ENCODE assay signal across 8 cellular contexts in genomic region chr2:215436705-215437570, GRCh38. TPM values are rescaled to one million over a fixed set of nuclear protein-coding genes. Genes with fewer than 3 reads are reported as not detected.
DNase-seq lines count a peak whose midpoint lies in the region; FAIRE-seq and TF ChIP-seq lines count a peak whose summit lies in the region.

No MANE protein-coding gene starts in this region.

- no peaks in the 10 kb centered on the region for H3K9me3 ChIP-seq in endothelial cell of umbilical vein (replicated peaks; ENCODE audit: control insufficient read depth, insufficient read depth, low read length)

- H3K4me3 ChIP-seq in AG09309 (ENCODE audit: control insufficient read depth, low read depth, low read length) (peak overlapping the region; percentile 44), endothelial cell of umbilical vein (replicated peaks in 1 of 3; ENCODE audit: insufficient read depth in 1 of 3, low read depth in 1 of 3, low read length in 3 of 3) (peak overlapping the region; percentile 61 to 92 (median 65))

- peaks cover 10 to 12% of the 10 kb centered on the region in 2 experiments for H3K36me3 ChIP-seq in endothelial cell of umbilical vein (ENCODE audit: control insufficient read depth in 2 of 2, extremely low read depth in 1 of 2, insufficient read depth in 2 of 2, low read length in 2 of 2)

- TSS peak; percentile 82 for BruUV-seq in endothelial cell of umbilical vein (replicated peaks; lab: Mats Ljungman, UMichigan)

- peak overlapping the region; percentile 28 for H2AFZ ChIP-seq in endothelial cell of umbilical vein (ENCODE audit: low read depth, low read length)

- H3K9me1 ChIP-seq in endothelial cell of umbilical vein (replicated peaks; ENCODE audit: control insufficient read depth, extremely low read depth, insufficient read depth, low read length): no peaks in the 10 kb centered on the region

- H3K4me2 ChIP-seq in endothelial cell of umbilical vein (ENCODE audit: insufficient read depth, low read length): peak overlapping the region; percentile 79

- POLR2A ChIA-PET in RWPE1 (lab: Yijun Ruan, JAX; ENCODE audit: low non-redundant PET) (no interaction called here), endothelial cell of umbilical vein (lab: Charles Lee) (interaction anchor here (0.6 to 1.1 kb wide), 4 partner anchors 14 to 476 kb away, joined by 3 to 8 read pairs (median 4); no protein-coding TSS in a partner anchor)

- peaks cover 15% of the 10 kb centered on the region for H3K27me3 Mint-ChIP-seq in nephron (ENCODE audit: low read depth)

- H3K9ac ChIP-seq in endothelial cell of umbilical vein (replicated peaks; ENCODE audit: extremely low read depth, insufficient read depth, low read length): peak overlapping the region; percentile 100

- H3K4me3 Mint-ChIP-seq in nephron: peak overlapping the region; percentile 83 to 96 (median 91)

- DNase-seq in AG09309 (ENCODE audit: low read depth): no peak
- DNase-seq in GM20000 (ENCODE audit: low spot score): peak; percentile 58
- DNase-seq in RWPE1 (ENCODE audit: low spot score): no peak
- DNase-seq in endothelial cell of umbilical vein (ENCODE audit: low read depth, low spot score): peak; percentile 78
- no peak for DNase-seq in DMS114 treated with DMSO at 0.1 percent for 48 hours (lab: John Stamatoyannopoulos, UW; ENCODE audit: unreplicated experiment)
- DNase-seq in HCEC 1CT: no peak
- DNase-seq in SIG-M5 (lab: John Stamatoyannopoulos, UW): no peak

- intact Hi-C loops in endothelial cell of umbilical vein (cut with micrococcal nuclease): loop anchor here (1.0 kb wide), 11 partner anchors 91 to 483 kb away; no protein-coding TSS in a partner anchor

- H3K4me1 Mint-ChIP-seq in nephron: peaks cover 33% of the 10 kb centered on the region

- peaks cover 2% of the 10 kb centered on the region for H4K20me1 ChIP-seq in endothelial cell of umbilical vein (replicated peaks; ENCODE audit: control insufficient read depth, extremely low read depth, insufficient read depth, low read length)

- dilution Hi-C loops in endothelial cell of umbilical vein (cut with MboI; ENCODE audit: extremely low pct_ligation_motif_present, low sequenced_read_pairs): no loop called here

- H3K27me3 ChIP-seq in endothelial cell of umbilical vein (ENCODE audit: control insufficient read depth in 2 of 2, insufficient read depth in 2 of 2, low read length in 2 of 2): no peaks in the 10 kb centered on the region

- TF ChIP-seq POLR2A in endothelial cell of umbilical vein (IDR thresholded peaks at IDR 0.05; ENCODE audit: low read depth, low read length): no peak

- no peak for FAIRE-seq in endothelial cell of umbilical vein (lab: Jason Lieb, UNC)

- H3K27ac ChIP-seq in RWPE1: peak overlapping the region; percentile 89
- peak overlapping the region; percentile 100 for H3K27ac ChIP-seq in endothelial cell of umbilical vein (ENCODE audit: insufficient read depth, low read depth, low read length)

- TF ChIP-seq CTCF in AG09309 (IDR thresholded peaks at IDR 0.05; ENCODE audit: control insufficient read depth, insufficient read depth, low read depth, low read length, missing control alignments) (no peak), GM20000 (IDR thresholded peaks at IDR 0.05; ENCODE audit: extremely low read depth, missing control alignments) (no peak), RWPE1 (conservative IDR thresholded peaks at IDR 0.05; ENCODE audit: low read depth) (no peak), endothelial cell of umbilical vein (IDR thresholded peaks at IDR 0.05; ENCODE audit: extremely low read depth in 1 of 2, insufficient read depth in 1 of 2, low read depth in 1 of 2, low read length in 2 of 2) (no peak), nephron (IDR thresholded peaks at IDR 0.05; ENCODE audit: unreplicated experiment in 3 of 3) (no peak)

- H3K4me1 ChIP-seq in endothelial cell of umbilical vein (ENCODE audit: control insufficient read depth, extremely low read depth, insufficient read depth, low read length): peaks cover 35% of the 10 kb centered on the region

- CTCF ChIA-PET in RWPE1 (lab: Yijun Ruan, JAX) (interaction anchor here (0.6 to 0.7 kb wide), 2 partner anchors 203 to 817 kb away, joined by 3 to 4 read pairs; no protein-coding TSS in a partner anchor), endothelial cell of umbilical vein (lab: Charles Lee) (interaction anchor here (0.7 to 2.1 kb wide), 12 partner anchors 10 to 494 kb away, joined by 3 to 11 read pairs (median 4); no protein-coding TSS in a partner anchor)

- peak overlapping the region; percentile 96 to 99 (median 98) for H3K27ac Mint-ChIP-seq in nephron

- peaks cover 13% of the 10 kb centered on the region for H3K36me3 Mint-ChIP-seq in nephron (ENCODE audit: low read depth)

- H3K79me2 ChIP-seq in endothelial cell of umbilical vein (ENCODE audit: control insufficient read depth, insufficient read depth, low read length): peaks cover 34% of the 10 kb centered on the region

- H3K9me3 Mint-ChIP-seq in nephron: no peaks in the 10 kb centered on the region

TF ChIP-seq in endothelial cell of umbilical vein, 7 proteins besides CTCF, POLR2A, EP300 and RAD21:
- TF ChIP-seq POLR2AphosphoS5 (IDR thresholded peaks at IDR 0.05; ENCODE audit: insufficient read depth, low read depth, low read length) (no peak), MAX (IDR thresholded peaks at IDR 0.05; ENCODE audit: insufficient read depth, insufficient read length) (no peak), GATA2 (IDR thresholded peaks at IDR 0.05; ENCODE audit: insufficient read depth, insufficient read length, low read depth, low read length) (no peak)

RNA-seq across cellular contexts. Expression of gene FN1, which starts 1.1 kb away (rescaled TPM):
- 3,221 and 3,760 TPM in 2 replicates for total RNA-seq in endothelial cell of umbilical vein
- polyA plus RNA-seq in endothelial cell of umbilical vein: 3,104 and 3,740 TPM in 2 replicates
- polyA plus RNA-seq in endothelial cell of umbilical vein (2011; cell fraction: cytosol; rRNA removed): 4,183 and 4,734 TPM in 2 replicates
- 6,337 and 9,411 TPM in 2 replicates for polyA plus RNA-seq in endothelial cell of umbilical vein (2011; cell fraction: nucleus; rRNA removed)
- 2,544 and 4,436 TPM in 2 replicates for polyA plus RNA-seq in endothelial cell of umbilical vein (2012)
- polyA minus RNA-seq in endothelial cell of umbilical vein: 7,217 and 10,015 TPM in 2 replicates
- polyA minus RNA-seq in endothelial cell of umbilical vein (2011; cell fraction: cytosol; rRNA and poly(A)+ RNA removed): not detected
- polyA minus RNA-seq in endothelial cell of umbilical vein (2011; cell fraction: nucleus; rRNA and poly(A)+ RNA removed): 4,515 and 6,029 TPM in 2 replicates

Comparison
In these comparisons a context has a peak if more than half of its experiments do, and no peak if none do; other contexts are left out.
1. DNase-seq: peak in GM20000 (single experiment) and endothelial cell of umbilical vein (single experiment); none in AG09309 (single experiment), RWPE1 (single experiment), DMS114 treated with DMSO at 0.1 percent for 48 hours (single experiment), HCEC 1CT (single experiment) and SIG-M5 (single experiment).